ENCODE assay signal across 8 cellular contexts in the genomic region with DNA sequence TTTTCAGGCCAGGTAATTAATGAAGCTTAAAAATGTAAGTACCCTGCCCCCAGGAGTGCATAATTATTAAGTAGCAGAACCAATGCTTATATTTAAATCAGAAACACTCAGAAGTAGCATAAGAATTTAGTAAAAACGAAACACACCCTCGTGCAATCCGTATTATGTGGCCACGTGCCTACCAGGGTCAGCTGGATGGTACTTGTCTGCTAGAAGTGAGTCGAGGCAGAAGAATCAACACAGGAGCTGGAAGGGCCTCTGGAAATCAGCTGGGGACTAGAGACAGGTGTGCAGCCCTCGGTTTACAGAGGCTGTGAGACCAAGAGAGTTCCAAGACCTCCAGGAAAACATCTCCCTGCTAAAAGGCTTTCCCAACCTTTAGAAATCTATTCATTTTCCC. TPM values are rescaled to one million over a fixed set of nuclear protein-coding genes. Genes with fewer than 3 reads are reported as not detected.
DNase-seq lines count a peak whose midpoint lies in the region; ATAC-seq and TF ChIP-seq lines count a peak whose summit lies in the region.

No MANE protein-coding gene starts in this region.

- H4K20me1 ChIP-seq in hepatocyte (ENCODE audit: insufficient read depth, poor library complexity, severe bottlenecking): no peaks in the 10 kb centered on the region

- no peaks in the 10 kb centered on the region for H3K79me2 ChIP-seq in hepatocyte

- TF ChIP-seq CTCF in HEK293 (tag by site-specific recombination; IDR thresholded peaks at IDR 0.05): no peak
- no peak for TF ChIP-seq CTCF in VCaP (conservative IDR thresholded peaks at IDR 0.05)
- TF ChIP-seq CTCF in hepatocyte (IDR thresholded peaks at IDR 0.05; ENCODE audit: poor library complexity): no peak

- intact Hi-C loops in sciatic nerve (cut with DNase I): no loop called here

- H3K4me1 ChIP-seq in HEK293 (ENCODE audit: control insufficient read depth, insufficient read depth, low read length): no peaks in the 10 kb centered on the region
- H3K4me1 ChIP-seq in hepatocyte (ENCODE audit: insufficient read depth): peaks cover 4% of the 10 kb centered on the region

- H2AFZ ChIP-seq in hepatocyte: peak overlapping the region; percentile 43

- H3K27me3 ChIP-seq in hepatocyte: peaks cover 4% of the 10 kb centered on the region

- DNase-seq in hepatocyte (ENCODE audit: low spot score): no peak
- DNase-seq in sciatic nerve (ENCODE audit: low spot score): no peak
- DNase-seq in activated effector memory CD4-positive, alpha-beta T cell treated with anti-CD3 and anti-CD28 coated beads, Interleukin-2, amount 50 U/mL, for 16 hours: no peak
- DNase-seq in NOMO-1 treated with dmso at 0.1 percent for 144 hours (lab: John Stamatoyannopoulos, UW; ENCODE audit: unreplicated experiment): no peak
- no peak for DNase-seq in NCI-H2171 (lab: John Stamatoyannopoulos, UW)

- H3K4me2 ChIP-seq in hepatocyte: peak overlapping the region; percentile 85

- H3K4me3 ChIP-seq in HEK293 (ENCODE audit: low read depth, low read length): peak overlapping the region; percentile 46
- H3K4me3 ChIP-seq in hepatocyte: peak overlapping the region; percentile 47

- POLR2A ChIA-PET in HEK293 (lab: Yijun Ruan, JAX): no interaction called here

- ATAC-seq in sciatic nerve (peak; percentile 24), HG02623 (IDR thresholded peaks at IDR 0.05; ENCODE audit: unreplicated experiment) (no peak)

- H3K9me3 ChIP-seq in HEK293 (ENCODE audit: control insufficient read depth, insufficient read depth, low read depth, low read length) (no peaks in the 10 kb centered on the region), hepatocyte (ENCODE audit: low read depth) (no peaks in the 10 kb centered on the region)

- no peaks in the 10 kb centered on the region for H3K9me2 ChIP-seq in hepatocyte (replicated peaks; ENCODE audit: insufficient read depth)

- 27% methylated on average over 6 of the region's 6 CpGs for WGBS in hepatocyte (ENCODE audit: low lambda C conversion rate, missing lambda C conversion rate)

- CTCF ChIA-PET in HEK293 (lab: Yijun Ruan, JAX): interaction anchor here (0.6 to 0.7 kb wide), 3 partner anchors 10 to 1608 kb away, joined by 3 to 5 read pairs (median 4); no protein-coding TSS in a partner anchor

- H3K36me3 ChIP-seq in HEK293 (ENCODE audit: control insufficient read depth in 2 of 2, insufficient read depth in 1 of 2, low read length in 2 of 2) (no peaks in the 10 kb centered on the region), hepatocyte (replicated peaks; ENCODE audit: insufficient read depth, low read depth) (no peaks in the 10 kb centered on the region)

- H3K27ac ChIP-seq in HEK293 (ENCODE audit: extremely low read depth, low read depth, low read length): no peak overlapping the region
- peak overlapping the region; percentile 74 for H3K27ac ChIP-seq in VCaP
- H3K27ac ChIP-seq in hepatocyte: peak overlapping the region; percentile 52

TF ChIP-seq in HEK293, 187 proteins besides CTCF, POLR2A, EP300 and RAD21:
- TF ChIP-seq ZNF302 (tag by site-specific recombination; IDR thresholded peaks at IDR 0.05; ENCODE audit: low read depth) (no peak), ZNF23 (tag by site-specific recombination; IDR thresholded peaks at IDR 0.05; ENCODE audit: borderline replicate concordance) (no peak), ZNF776 (tag by site-specific recombination; IDR thresholded peaks at IDR 0.05; ENCODE audit: borderline replicate concordance) (no peak), ZNF274 (IDR thresholded peaks at IDR 0.05; ENCODE audit: low read length) (no peak), ZNF274 (tag by site-specific recombination; IDR thresholded peaks at IDR 0.05; ENCODE audit: borderline replicate concordance) (no peak), ZNF341 (tag by site-specific recombination; IDR thresholded peaks at IDR 0.05; ENCODE audit: low read depth) (no peak), ZNF37A (tag by site-specific recombination; IDR thresholded peaks at IDR 0.05) (no peak), ZNF2 (tag by site-specific recombination; IDR thresholded peaks at IDR 0.05) (no peak), ZSCAN30 (tag by site-specific recombination; IDR thresholded peaks at IDR 0.05) (no peak), ZNF768 (tag by site-specific recombination; IDR thresholded peaks at IDR 0.05) (no peak), ZNF211 (tag by site-specific recombination; IDR thresholded peaks at IDR 0.05; ENCODE audit: low read depth) (no peak), ZNF571 (tag by site-specific recombination; IDR thresholded peaks at IDR 0.05) (no peak), ZNF19 (tag by site-specific recombination; IDR thresholded peaks at IDR 0.05; ENCODE audit: low read depth) (no peak)
TF ChIP-seq in HEK293: peak in this region for 0.

RNA-seq across cellular contexts. Expression of gene FAM47E, which starts 0.6 kb away (rescaled TPM):
- total RNA-seq in hepatocyte: 5.9 and 9.3 TPM in 2 replicates
- polyA plus RNA-seq in hepatocyte: 8.9 and 11.1 TPM in 2 replicates
- 2.5 TPM for total RNA-seq in sciatic nerve

RNA-seq across cellular contexts. Expression of gene SCARB2, which starts 37.3 kb away (rescaled TPM):
- total RNA-seq in hepatocyte (244 and 246 TPM in 2 replicates), sciatic nerve (145 TPM)
- polyA plus RNA-seq in hepatocyte: 85.8 and 131 TPM in 2 replicates

RNA-seq across cellular contexts. Expression of gene STBD1, which starts 55.6 kb away (rescaled TPM):
- 26.5 and 34.2 TPM in 2 replicates for total RNA-seq in hepatocyte
- 25.3 and 29.7 TPM in 2 replicates for polyA plus RNA-seq in hepatocyte
- 3.9 TPM for total RNA-seq in sciatic nerve
